ENCODE assay signal across 19 cellular contexts in genomic region chr2:30763151-30763660, GRCh38. TPM values are rescaled to one million over a fixed set of nuclear protein-coding genes. Genes with fewer than 3 reads are reported as not detected.
"Had no signal": no experiment of that assay in that cellular context is flagged by ENCODE, and none has a peak within 500 bp of the region (broad histone marks: within the 10 kb centered on the region; RNA-seq: fewer than 3 reads in every experiment).

No MANE protein-coding gene starts in this region.

- H3K36me3 Mint-ChIP-seq: activated naive CD8-positive, alpha-beta T cell treated with anti-CD3 and anti-CD28 coated beads, Interleukin-2, amount 10 ng/mL, durations not matched to agents 7 days and 5 days; immature natural killer cell; naive B cell; stimulated activated effector memory CD8-positive, alpha-beta T cell treated with anti-CD3 and anti-CD28 coated beads, Interleukin-12 subunit alpha, Interleukin-12 subunit beta, amount 100 ng/mL, for 72 hours had no signal

- H3K36me3 ChIP-seq: lower lobe of right lung had no signal

- H3K4me3 ChIP-seq: dorsolateral prefrontal cortex, lower lobe of right lung, smooth muscle cell had no signal

- H3K27ac ChIP-seq: dorsolateral prefrontal cortex, lower lobe of right lung had no signal

- H3K9me3 ChIP-seq: lower lobe of right lung had no signal

- H3K4me3 Mint-ChIP-seq: activated B cell treated with CpG ODN at 0.5 μM for 24 hours; activated naive CD8-positive, alpha-beta T cell treated with anti-CD3 and anti-CD28 coated beads, Interleukin-2, amount 10 ng/mL, durations not matched to agents 7 days and 5 days; activated T-cell treated with anti-CD3 and anti-CD28 coated beads, Interleukin-2, amount 50 U/mL, for 4 hours; immature natural killer cell; naive B cell; stimulated activated effector memory CD8-positive, alpha-beta T cell treated with anti-CD3 and anti-CD28 coated beads, Interleukin-12 subunit alpha, Interleukin-12 subunit beta, amount 100 ng/mL, for 72 hours; T-helper 17 cell had no signal

- DNase-seq: activated B cell treated with CpG ODN at 0.5 μM for 24 hours; activated CD4-positive, alpha-beta T cell treated with anti-CD3 and anti-CD28 coated beads, Interleukin-2, amount 50 U/mL, for 4 hours; activated naive CD8-positive, alpha-beta T cell treated with anti-CD3 and anti-CD28 coated beads, Interleukin-2, amount 10 ng/mL, durations not matched to agents 7 days and 5 days; activated T-cell treated with anti-CD3 and anti-CD28 coated beads, Interleukin-2, amount 50 U/mL, for 4 hours; anterior cingulate cortex; cerebellar nuclear complex; glutamatergic neuron; immature natural killer cell; left cardiac atrium; lower lobe of right lung; naive B cell; posterior cingulate gyrus; right cardiac atrium; T-helper 17 cell; trophoblast cell had no signal

- H3K4me1 Mint-ChIP-seq: immature natural killer cell had no signal

- H3K27ac Mint-ChIP-seq: activated B cell treated with CpG ODN at 0.5 μM for 24 hours; activated naive CD8-positive, alpha-beta T cell treated with anti-CD3 and anti-CD28 coated beads, Interleukin-2, amount 10 ng/mL, durations not matched to agents 7 days and 5 days; immature natural killer cell; stimulated activated effector memory CD8-positive, alpha-beta T cell treated with anti-CD3 and anti-CD28 coated beads, Interleukin-12 subunit alpha, Interleukin-12 subunit beta, amount 100 ng/mL, for 72 hours; T-helper 17 cell had no signal

- ATAC-seq: activated T-cell treated with anti-CD3 and anti-CD28 coated beads, Interleukin-2, amount 50 U/mL, for 4 hours; left cardiac atrium; lower lobe of right lung; right cardiac atrium; stimulated activated effector memory CD8-positive, alpha-beta T cell treated with anti-CD3 and anti-CD28 coated beads, Interleukin-12 subunit alpha, Interleukin-12 subunit beta, amount 100 ng/mL, for 72 hours; T-helper 17 cell had no signal

- H3K4me1 ChIP-seq: lower lobe of right lung had no signal

- H3K9me3 Mint-ChIP-seq: activated B cell treated with CpG ODN at 0.5 μM for 24 hours; activated naive CD8-positive, alpha-beta T cell treated with anti-CD3 and anti-CD28 coated beads, Interleukin-2, amount 10 ng/mL, durations not matched to agents 7 days and 5 days; activated T-cell treated with anti-CD3 and anti-CD28 coated beads, Interleukin-2, amount 50 U/mL, for 4 hours; immature natural killer cell; stimulated activated effector memory CD8-positive, alpha-beta T cell treated with anti-CD3 and anti-CD28 coated beads, Interleukin-12 subunit alpha, Interleukin-12 subunit beta, amount 100 ng/mL, for 72 hours had no signal

RNA-seq across cellular contexts. Expression of gene CAPN13, which starts 44.0 kb away (rescaled TPM):
- total RNA-seq: activated B cell treated with CpG ODN at 0.5 μM for 24 hours; activated naive CD8-positive, alpha-beta T cell treated with anti-CD3 and anti-CD28 coated beads, Interleukin-2, amount 10 ng/mL, durations not matched to agents 7 days and 5 days; fibroblast of villous mesenchyme; left cardiac atrium; right cardiac atrium; T-helper 17 cell had no signal
- polyA plus RNA-seq: immature natural killer cell, right cardiac atrium had no signal
